Comparison of ENCODE assay signal across 1 cellular context in the genomic region with DNA sequence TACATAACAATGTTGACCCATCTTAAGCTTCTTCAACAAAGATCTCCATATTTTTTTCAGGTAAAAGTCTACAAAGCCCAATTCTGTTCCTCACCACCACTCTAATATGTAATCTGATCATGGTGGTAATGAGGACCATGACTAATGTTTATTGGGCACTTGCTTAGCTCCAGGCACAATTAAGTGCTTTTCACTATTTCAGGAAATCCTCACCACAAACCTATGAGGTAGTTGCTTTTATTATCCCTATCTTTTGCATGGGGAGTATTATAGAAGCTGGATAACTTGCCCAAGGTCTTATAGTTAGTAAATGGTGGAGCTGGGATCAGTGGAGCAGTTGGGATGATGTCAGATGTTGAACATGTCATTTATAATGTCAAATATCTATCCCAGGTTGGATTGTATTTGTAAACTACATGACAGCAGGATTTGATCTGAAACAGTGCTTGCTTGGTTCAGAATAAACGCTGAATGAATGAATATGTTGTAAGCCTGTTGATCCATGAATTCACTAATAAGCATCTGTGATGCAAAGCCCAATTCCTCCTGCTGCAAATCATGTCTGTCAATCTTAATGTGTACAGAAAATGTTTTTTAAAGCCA.
TF ChIP-seq lines count a peak whose summit lies in the region.

No MANE protein-coding gene starts in this region.

TF ChIP-seq in HEK293, 187 proteins besides CTCF, POLR2A, EP300 and RAD21 (continued from another document and continues in another):
- TF ChIP-seq, protein P1, sequence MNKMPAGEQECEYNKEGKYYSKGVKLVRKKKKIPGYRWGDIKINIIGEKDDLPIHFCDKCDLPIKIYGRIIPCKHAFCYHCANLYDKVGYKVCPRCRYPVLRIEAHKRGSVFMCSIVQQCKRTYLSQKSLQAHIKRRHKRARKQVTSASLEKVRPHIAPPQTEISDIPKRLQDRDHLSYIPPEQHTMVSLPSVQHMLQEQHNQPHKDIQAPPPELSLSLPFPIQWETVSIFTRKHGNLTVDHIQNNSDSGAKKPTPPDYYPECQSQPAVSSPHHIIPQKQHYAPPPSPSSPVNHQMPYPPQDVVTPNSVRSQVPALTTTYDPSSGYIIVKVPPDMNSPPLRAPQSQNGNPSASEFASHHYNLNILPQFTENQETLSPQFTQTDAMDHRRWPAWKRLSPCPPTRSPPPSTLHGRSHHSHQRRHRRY (tag by site-specific recombination; IDR thresholded peaks at IDR 0.05) = no peak
- no peak for TF ChIP-seq ZSCAN30 (tag by site-specific recombination; IDR thresholded peaks at IDR 0.05)
- peak; percentile 49; the same call in 1 of the 2 replicates for TF ChIP-seq ZNF184 (tag by site-specific recombination; IDR thresholded peaks at IDR 0.05)
- TF ChIP-seq WT1 (tag by site-specific recombination; IDR thresholded peaks at IDR 0.05) = peak; percentile 70
- peak; percentile 18; the same call in 1 of the 2 replicates for TF ChIP-seq ZNF664 (tag by site-specific recombination; IDR thresholded peaks at IDR 0.05)
- TF ChIP-seq, protein P2, sequence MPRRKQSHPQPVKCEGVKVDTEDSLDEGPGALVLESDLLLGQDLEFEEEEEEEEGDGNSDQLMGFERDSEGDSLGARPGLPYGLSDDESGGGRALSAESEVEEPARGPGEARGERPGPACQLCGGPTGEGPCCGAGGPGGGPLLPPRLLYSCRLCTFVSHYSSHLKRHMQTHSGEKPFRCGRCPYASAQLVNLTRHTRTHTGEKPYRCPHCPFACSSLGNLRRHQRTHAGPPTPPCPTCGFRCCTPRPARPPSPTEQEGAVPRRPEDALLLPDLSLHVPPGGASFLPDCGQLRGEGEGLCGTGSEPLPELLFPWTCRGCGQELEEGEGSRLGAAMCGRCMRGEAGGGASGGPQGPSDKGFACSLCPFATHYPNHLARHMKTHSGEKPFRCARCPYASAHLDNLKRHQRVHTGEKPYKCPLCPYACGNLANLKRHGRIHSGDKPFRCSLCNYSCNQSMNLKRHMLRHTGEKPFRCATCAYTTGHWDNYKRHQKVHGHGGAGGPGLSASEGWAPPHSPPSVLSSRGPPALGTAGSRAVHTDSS (tag by site-specific recombination; IDR thresholded peaks at IDR 0.05) = no peak
- TF ChIP-seq ZNF658 (tag by site-specific recombination; IDR thresholded peaks at IDR 0.05) = no peak
- TF ChIP-seq ZNF514 (tag by site-specific recombination; IDR thresholded peaks at IDR 0.05) = no peak
- no peak for TF ChIP-seq GFI1B (tag by site-specific recombination; IDR thresholded peaks at IDR 0.05)
- TF ChIP-seq SCRT1 (tag by site-specific recombination; IDR thresholded peaks at IDR 0.05; ENCODE audit: borderline replicate concordance) = peak; percentile 7; the same call in 1 of the 2 replicates
- TF ChIP-seq KLF16 (tag by site-specific recombination; IDR thresholded peaks at IDR 0.05) = no peak
- TF ChIP-seq, protein P3, sequence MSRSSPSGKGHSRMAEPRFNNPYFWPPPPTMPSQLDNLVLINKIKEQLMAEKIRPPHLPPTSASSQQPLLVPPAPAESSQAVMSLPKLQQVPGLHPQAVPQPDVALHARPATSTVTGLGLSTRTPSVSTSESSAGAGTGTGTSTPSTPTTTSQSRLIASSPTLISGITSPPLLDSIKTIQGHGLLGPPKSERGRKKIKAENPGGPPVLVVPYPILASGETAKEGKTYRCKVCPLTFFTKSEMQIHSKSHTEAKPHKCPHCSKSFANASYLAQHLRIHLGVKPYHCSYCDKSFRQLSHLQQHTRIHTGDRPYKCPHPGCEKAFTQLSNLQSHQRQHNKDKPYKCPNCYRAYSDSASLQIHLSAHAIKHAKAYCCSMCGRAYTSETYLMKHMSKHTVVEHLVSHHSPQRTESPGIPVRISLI (tag by site-specific recombination; IDR thresholded peaks at IDR 0.05) = peak; percentile 86
- TF ChIP-seq ZNF132 (tag by site-specific recombination; IDR thresholded peaks at IDR 0.05; ENCODE audit: borderline replicate concordance) = no peak
- TF ChIP-seq, protein P4, sequence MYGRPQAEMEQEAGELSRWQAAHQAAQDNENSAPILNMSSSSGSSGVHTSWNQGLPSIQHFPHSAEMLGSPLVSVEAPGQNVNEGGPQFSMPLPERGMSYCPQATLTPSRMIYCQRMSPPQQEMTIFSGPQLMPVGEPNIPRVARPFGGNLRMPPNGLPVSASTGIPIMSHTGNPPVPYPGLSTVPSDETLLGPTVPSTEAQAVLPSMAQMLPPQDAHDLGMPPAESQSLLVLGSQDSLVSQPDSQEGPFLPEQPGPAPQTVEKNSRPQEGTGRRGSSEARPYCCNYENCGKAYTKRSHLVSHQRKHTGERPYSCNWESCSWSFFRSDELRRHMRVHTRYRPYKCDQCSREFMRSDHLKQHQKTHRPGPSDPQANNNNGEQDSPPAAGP (tag by site-specific recombination; IDR thresholded peaks at IDR 0.05) = no peak
- TF ChIP-seq, protein P5, sequence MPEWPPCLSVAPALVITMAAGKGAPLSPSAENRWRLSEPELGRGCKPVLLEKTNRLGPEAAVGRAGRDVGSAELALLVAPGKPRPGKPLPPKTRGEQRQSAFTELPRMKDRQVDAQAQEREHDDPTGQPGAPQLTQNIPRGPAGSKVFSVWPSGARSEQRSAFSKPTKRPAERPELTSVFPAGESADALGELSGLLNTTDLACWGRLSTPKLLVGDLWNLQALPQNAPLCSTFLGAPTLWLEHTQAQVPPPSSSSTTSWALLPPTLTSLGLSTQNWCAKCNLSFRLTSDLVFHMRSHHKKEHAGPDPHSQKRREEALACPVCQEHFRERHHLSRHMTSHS (tag by site-specific recombination; IDR thresholded peaks at IDR 0.05) = no peak
- TF ChIP-seq YY2 (tag by site-specific recombination; IDR thresholded peaks at IDR 0.05) = no peak
- TF ChIP-seq GLIS2 (tag by site-specific recombination; IDR thresholded peaks at IDR 0.05) = no peak
- TF ChIP-seq ZNF266 (tag by site-specific recombination; IDR thresholded peaks at IDR 0.05; ENCODE audit: low read depth) = no peak
- TF ChIP-seq, protein P6, sequence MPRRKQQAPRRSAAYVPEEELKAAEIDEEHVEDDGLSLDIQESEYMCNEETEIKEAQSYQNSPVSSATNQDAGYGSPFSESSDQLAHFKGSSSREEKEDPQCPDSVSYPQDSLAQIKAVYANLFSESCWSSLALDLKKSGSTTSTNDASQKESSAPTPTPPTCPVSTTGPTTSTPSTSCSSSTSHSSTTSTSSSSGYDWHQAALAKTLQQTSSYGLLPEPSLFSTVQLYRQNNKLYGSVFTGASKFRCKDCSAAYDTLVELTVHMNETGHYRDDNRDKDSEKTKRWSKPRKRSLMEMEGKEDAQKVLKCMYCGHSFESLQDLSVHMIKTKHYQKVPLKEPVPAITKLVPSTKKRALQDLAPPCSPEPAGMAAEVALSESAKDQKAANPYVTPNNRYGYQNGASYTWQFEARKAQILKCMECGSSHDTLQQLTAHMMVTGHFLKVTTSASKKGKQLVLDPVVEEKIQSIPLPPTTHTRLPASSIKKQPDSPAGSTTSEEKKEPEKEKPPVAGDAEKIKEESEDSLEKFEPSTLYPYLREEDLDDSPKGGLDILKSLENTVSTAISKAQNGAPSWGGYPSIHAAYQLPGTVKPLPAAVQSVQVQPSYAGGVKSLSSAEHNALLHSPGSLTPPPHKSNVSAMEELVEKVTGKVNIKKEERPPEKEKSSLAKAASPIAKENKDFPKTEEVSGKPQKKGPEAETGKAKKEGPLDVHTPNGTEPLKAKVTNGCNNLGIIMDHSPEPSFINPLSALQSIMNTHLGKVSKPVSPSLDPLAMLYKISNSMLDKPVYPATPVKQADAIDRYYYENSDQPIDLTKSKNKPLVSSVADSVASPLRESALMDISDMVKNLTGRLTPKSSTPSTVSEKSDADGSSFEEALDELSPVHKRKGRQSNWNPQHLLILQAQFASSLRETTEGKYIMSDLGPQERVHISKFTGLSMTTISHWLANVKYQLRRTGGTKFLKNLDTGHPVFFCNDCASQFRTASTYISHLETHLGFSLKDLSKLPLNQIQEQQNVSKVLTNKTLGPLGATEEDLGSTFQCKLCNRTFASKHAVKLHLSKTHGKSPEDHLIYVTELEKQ (tag by site-specific recombination; IDR thresholded peaks at IDR 0.05; ENCODE audit: borderline replicate concordance) = peak; percentile 33; the same call in 1 of the 2 replicates
- TF ChIP-seq ZNF585B (tag by site-specific recombination; IDR thresholded peaks at IDR 0.05) = no peak
- TF ChIP-seq OSR2 (tag by site-specific recombination; IDR thresholded peaks at IDR 0.05) = peak; percentile 67
- TF ChIP-seq, protein P7, sequence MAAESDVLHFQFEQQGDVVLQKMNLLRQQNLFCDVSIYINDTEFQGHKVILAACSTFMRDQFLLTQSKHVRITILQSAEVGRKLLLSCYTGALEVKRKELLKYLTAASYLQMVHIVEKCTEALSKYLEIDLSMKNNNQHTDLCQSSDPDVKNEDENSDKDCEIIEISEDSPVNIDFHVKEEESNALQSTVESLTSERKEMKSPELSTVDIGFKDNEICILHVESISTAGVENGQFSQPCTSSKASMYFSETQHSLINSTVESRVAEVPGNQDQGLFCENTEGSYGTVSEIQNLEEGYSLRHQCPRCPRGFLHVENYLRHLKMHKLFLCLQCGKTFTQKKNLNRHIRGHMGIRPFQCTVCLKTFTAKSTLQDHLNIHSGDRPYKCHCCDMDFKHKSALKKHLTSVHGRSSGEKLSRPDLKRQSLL (tag by site-specific recombination; IDR thresholded peaks at IDR 0.05) = 0 out of 2 replicates have a peak, but pooled peaks have one; percentile 29
- no peak for TF ChIP-seq ZNF416 (tag by site-specific recombination; IDR thresholded peaks at IDR 0.05)
- peak; percentile 90 for TF ChIP-seq ZNF843 (tag by site-specific recombination; IDR thresholded peaks at IDR 0.05)
- TF ChIP-seq, protein P8, sequence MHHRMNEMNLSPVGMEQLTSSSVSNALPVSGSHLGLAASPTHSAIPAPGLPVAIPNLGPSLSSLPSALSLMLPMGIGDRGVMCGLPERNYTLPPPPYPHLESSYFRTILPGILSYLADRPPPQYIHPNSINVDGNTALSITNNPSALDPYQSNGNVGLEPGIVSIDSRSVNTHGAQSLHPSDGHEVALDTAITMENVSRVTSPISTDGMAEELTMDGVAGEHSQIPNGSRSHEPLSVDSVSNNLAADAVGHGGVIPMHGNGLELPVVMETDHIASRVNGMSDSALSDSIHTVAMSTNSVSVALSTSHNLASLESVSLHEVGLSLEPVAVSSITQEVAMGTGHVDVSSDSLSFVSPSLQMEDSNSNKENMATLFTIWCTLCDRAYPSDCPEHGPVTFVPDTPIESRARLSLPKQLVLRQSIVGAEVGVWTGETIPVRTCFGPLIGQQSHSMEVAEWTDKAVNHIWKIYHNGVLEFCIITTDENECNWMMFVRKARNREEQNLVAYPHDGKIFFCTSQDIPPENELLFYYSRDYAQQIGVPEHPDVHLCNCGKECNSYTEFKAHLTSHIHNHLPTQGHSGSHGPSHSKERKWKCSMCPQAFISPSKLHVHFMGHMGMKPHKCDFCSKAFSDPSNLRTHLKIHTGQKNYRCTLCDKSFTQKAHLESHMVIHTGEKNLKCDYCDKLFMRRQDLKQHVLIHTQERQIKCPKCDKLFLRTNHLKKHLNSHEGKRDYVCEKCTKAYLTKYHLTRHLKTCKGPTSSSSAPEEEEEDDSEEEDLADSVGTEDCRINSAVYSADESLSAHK (tag by site-specific recombination; IDR thresholded peaks at IDR 0.05) = peak; percentile 73; the same call in 1 of the 2 replicates
- no peak for TF ChIP-seq YY1 (tag by site-specific recombination; IDR thresholded peaks at IDR 0.05)
- 0 out of 2 replicates have a peak, but pooled peaks have one; percentile 30 for TF ChIP-seq TRIM28 (IDR thresholded peaks at IDR 0.05; ENCODE audit: borderline replicate concordance, low read length)
- TF ChIP-seq, protein P9, sequence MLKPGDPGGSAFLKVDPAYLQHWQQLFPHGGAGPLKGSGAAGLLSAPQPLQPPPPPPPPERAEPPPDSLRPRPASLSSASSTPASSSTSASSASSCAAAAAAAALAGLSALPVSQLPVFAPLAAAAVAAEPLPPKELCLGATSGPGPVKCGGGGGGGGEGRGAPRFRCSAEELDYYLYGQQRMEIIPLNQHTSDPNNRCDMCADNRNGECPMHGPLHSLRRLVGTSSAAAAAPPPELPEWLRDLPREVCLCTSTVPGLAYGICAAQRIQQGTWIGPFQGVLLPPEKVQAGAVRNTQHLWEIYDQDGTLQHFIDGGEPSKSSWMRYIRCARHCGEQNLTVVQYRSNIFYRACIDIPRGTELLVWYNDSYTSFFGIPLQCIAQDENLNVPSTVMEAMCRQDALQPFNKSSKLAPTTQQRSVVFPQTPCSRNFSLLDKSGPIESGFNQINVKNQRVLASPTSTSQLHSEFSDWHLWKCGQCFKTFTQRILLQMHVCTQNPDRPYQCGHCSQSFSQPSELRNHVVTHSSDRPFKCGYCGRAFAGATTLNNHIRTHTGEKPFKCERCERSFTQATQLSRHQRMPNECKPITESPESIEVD (tag by site-specific recombination; IDR thresholded peaks at IDR 0.05) = peak; percentile 76
- 0 out of 2 replicates have a peak, but pooled peaks have one; percentile 35 for TF ChIP-seq KLF8 (tag by site-specific recombination; IDR thresholded peaks at IDR 0.05)
- no peak for TF ChIP-seq ZNF138 (tag by site-specific recombination; IDR thresholded peaks at IDR 0.05; ENCODE audit: borderline replicate concordance)
- TF ChIP-seq ZNF211 (tag by site-specific recombination; IDR thresholded peaks at IDR 0.05; ENCODE audit: low read depth) = no peak
- TF ChIP-seq ZNF366 (tag by site-specific recombination; conservative IDR thresholded peaks at IDR 0.05) = peak; percentile 71
- no peak for TF ChIP-seq ZNF202 (tag by site-specific recombination; IDR thresholded peaks at IDR 0.05; ENCODE audit: borderline replicate concordance)
- TF ChIP-seq, protein P10, sequence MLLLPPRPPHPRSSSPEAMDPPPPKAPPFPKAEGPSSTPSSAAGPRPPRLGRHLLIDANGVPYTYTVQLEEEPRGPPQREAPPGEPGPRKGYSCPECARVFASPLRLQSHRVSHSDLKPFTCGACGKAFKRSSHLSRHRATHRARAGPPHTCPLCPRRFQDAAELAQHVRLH (tag by site-specific recombination; IDR thresholded peaks at IDR 0.05) = 0 out of 2 replicates have a peak, but pooled peaks have one; percentile 41
- 0 out of 2 replicates have a peak, but pooled peaks have one; percentile 20 for TF ChIP-seq ZNF558 (tag by site-specific recombination; IDR thresholded peaks at IDR 0.05)
- TF ChIP-seq, protein P11, sequence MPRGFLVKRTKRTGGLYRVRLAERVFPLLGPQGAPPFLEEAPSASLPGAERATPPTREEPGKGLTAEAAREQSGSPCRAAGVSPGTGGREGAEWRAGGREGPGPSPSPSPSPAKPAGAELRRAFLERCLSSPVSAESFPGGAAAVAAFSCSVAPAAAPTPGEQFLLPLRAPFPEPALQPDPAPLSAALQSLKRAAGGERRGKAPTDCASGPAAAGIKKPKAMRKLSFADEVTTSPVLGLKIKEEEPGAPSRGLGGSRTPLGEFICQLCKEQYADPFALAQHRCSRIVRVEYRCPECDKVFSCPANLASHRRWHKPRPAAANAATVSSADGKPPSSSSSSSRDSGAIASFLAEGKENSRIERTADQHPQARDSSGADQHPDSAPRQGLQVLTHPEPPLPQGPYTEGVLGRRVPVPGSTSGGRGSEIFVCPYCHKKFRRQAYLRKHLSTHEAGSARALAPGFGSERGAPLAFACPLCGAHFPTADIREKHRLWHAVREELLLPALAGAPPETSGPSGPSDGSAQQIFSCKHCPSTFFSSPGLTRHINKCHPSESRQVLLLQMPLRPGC (tag by site-specific recombination; IDR thresholded peaks at IDR 0.05) = no peak
